In the genomic region with DNA sequence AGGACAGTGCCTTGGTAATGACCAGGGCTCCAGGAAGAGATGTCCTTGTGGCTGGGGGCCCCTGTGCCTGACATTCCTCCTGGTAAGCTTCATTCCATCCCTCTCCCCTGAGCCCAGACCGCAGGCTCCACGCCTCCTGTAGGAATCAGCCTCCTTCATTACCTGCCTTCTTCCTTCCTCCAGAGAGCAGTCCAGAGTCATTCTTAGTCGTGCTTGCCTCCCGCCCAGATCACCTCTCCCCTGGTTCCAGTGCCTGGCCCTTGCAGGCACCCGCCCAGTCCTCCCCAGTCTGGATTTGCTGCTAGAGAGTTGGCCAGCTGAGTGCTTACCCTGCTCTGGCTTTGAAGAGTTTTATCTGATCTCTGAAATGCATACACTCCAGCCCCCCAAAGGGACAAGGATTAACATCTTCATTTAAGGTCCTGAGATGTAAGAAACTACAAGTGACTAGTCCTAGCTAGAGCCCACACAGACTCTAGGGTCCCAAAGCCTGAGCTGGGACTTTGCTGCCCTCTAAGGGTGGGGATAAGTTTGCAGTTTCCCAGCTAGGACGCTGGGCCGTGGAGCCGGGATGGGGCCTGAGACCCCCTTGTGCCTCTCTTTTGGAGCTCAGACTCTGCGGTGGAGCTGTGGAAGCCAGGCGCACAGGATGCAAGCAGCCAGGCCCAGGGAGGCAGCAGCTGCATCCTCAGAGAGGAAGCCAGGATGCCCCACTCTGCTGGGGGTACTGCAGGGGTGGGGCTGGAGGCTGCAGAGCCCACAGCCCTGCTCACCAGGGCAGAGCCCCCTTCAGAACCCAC, we compare ENCODE assay signal across 6 cellular contexts. TPM values are rescaled to one million over a fixed set of nuclear protein-coding genes. Genes with fewer than 3 reads are reported as not detected.
DNase-seq lines count a peak whose midpoint lies in the region; ATAC-seq, FAIRE-seq and TF ChIP-seq lines count a peak whose summit lies in the region.

No MANE protein-coding gene starts in this region.

- no peaks in the 10 kb centered on the region for H3K36me3 ChIP-seq in endothelial cell of umbilical vein (ENCODE audit: control insufficient read depth in 2 of 2, extremely low read depth in 1 of 2, insufficient read depth in 2 of 2, low read length in 2 of 2)

- peak; percentile 6 for DNase-seq in SHP77 treated with DMSO at 0.1 percent for 48 hours (lab: John Stamatoyannopoulos, UW)
- peak; percentile 57 for DNase-seq in endothelial cell of umbilical vein (ENCODE audit: low read depth, low spot score)
- peak; percentile 47 for DNase-seq in stimulated activated CD4-positive, alpha-beta T cell treated with anti-CD3 and anti-CD28 coated beads, Interleukin-12 subunit alpha, Interleukin-12 subunit beta, amount 100 ng/mL, for 4 hours
- DNase-seq in kidney glomerular epithelial cell (lab: John Stamatoyannopoulos, UW): no peak
- DNase-seq in T1000 (lab: John Stamatoyannopoulos, UW): no peak

- H3K4me3 ChIP-seq in endothelial cell of umbilical vein (replicated peaks in 1 of 3; ENCODE audit: insufficient read depth in 1 of 3, low read depth in 1 of 3, low read length in 3 of 3): no peak overlapping the region

- peak; percentile 66 for ATAC-seq in GM21723 (IDR thresholded peaks at IDR 0.05; ENCODE audit: unreplicated experiment)

- no peaks in the 10 kb centered on the region for H4K20me1 ChIP-seq in endothelial cell of umbilical vein (replicated peaks; ENCODE audit: control insufficient read depth, extremely low read depth, insufficient read depth, low read length)

- intact Hi-C loops in endothelial cell of umbilical vein (cut with micrococcal nuclease): loop anchor here (1.0 to 2.0 kb wide), 2 partner anchors 82 to 95 kb away; no protein-coding TSS in a partner anchor

- no peak overlapping the region for H3K4me2 ChIP-seq in endothelial cell of umbilical vein (ENCODE audit: insufficient read depth, low read length)

- no peaks in the 10 kb centered on the region for H3K79me2 ChIP-seq in endothelial cell of umbilical vein (ENCODE audit: control insufficient read depth, insufficient read depth, low read length)

- H3K9me1 ChIP-seq in endothelial cell of umbilical vein (replicated peaks; ENCODE audit: control insufficient read depth, extremely low read depth, insufficient read depth, low read length): no peaks in the 10 kb centered on the region

- no TSS peak for BruUV-seq in endothelial cell of umbilical vein (replicated peaks; lab: Mats Ljungman, UMichigan)

- CTCF ChIA-PET in endothelial cell of umbilical vein (lab: Charles Lee): interaction anchor here (0.5 to 4.8 kb wide), 27 partner anchors 9 to 157 kb away, joined by 3 to 67 read pairs (median 5); partner anchors contain the start of genes ACP2, ARFGAP2, DDB2 and MADD

- no peak overlapping the region for H3K27ac ChIP-seq in endothelial cell of umbilical vein (ENCODE audit: insufficient read depth, low read depth, low read length)

- peaks cover 22% of the 10 kb centered on the region for H3K4me1 ChIP-seq in endothelial cell of umbilical vein (ENCODE audit: control insufficient read depth, extremely low read depth, insufficient read depth, low read length)

- peak; percentile 86 for FAIRE-seq in endothelial cell of umbilical vein (lab: Jason Lieb, UNC)

- no peak overlapping the region for H3K9ac ChIP-seq in endothelial cell of umbilical vein (replicated peaks; ENCODE audit: extremely low read depth, insufficient read depth, low read length)

- POLR2A ChIA-PET in endothelial cell of umbilical vein (lab: Charles Lee): interaction anchor here (1.5 kb wide), 1 partner anchor 11 kb away, joined by 5 read pairs; the partner anchor contains the start of gene ACP2

- no peaks in the 10 kb centered on the region for H3K9me3 ChIP-seq in endothelial cell of umbilical vein (replicated peaks; ENCODE audit: control insufficient read depth, insufficient read depth, low read length)

- no peak for TF ChIP-seq POLR2A in endothelial cell of umbilical vein (IDR thresholded peaks at IDR 0.05; ENCODE audit: low read depth, low read length)

- TF ChIP-seq CTCF in endothelial cell of umbilical vein (IDR thresholded peaks at IDR 0.05; ENCODE audit: extremely low read depth in 1 of 2, insufficient read depth in 1 of 2, low read depth in 1 of 2, low read length in 2 of 2): peak; percentile 75 to 80

- H3K27me3 ChIP-seq in endothelial cell of umbilical vein (ENCODE audit: control insufficient read depth in 2 of 2, insufficient read depth in 2 of 2, low read length in 2 of 2): no peaks in the 10 kb centered on the region

- no peak overlapping the region for H2AFZ ChIP-seq in endothelial cell of umbilical vein (ENCODE audit: low read depth, low read length)

- dilution Hi-C loops in endothelial cell of umbilical vein (cut with MboI; ENCODE audit: extremely low pct_ligation_motif_present, low sequenced_read_pairs): no loop called here

TF ChIP-seq in endothelial cell of umbilical vein, 7 proteins besides CTCF, POLR2A, EP300 and RAD21:
- TF ChIP-seq POLR2AphosphoS5 (IDR thresholded peaks at IDR 0.05; ENCODE audit: insufficient read depth, low read depth, low read length) (no peak), MYC (IDR thresholded peaks at IDR 0.05; ENCODE audit: low read depth, low read length) (no peak), MAX (IDR thresholded peaks at IDR 0.05; ENCODE audit: insufficient read depth, insufficient read length) (no peak), GATA2 (IDR thresholded peaks at IDR 0.05; ENCODE audit: insufficient read depth, insufficient read length, low read depth, low read length) (no peak), JUN (IDR thresholded peaks at IDR 0.05; ENCODE audit: borderline replicate concordance, insufficient read depth, insufficient read length, low read depth) (no peak), FOS (IDR thresholded peaks at IDR 0.05; ENCODE audit: borderline replicate concordance, insufficient read depth, low read length) (no peak), EZH2 (IDR thresholded peaks at IDR 0.05; ENCODE audit: borderline replicate concordance, low read depth, low read length, severe bottlenecking) (no peak)

RNA-seq across cellular contexts. Expression of gene NR1H3, which starts 1.6 kb away (rescaled TPM):
- total RNA-seq in endothelial cell of umbilical vein: 7.4 and 9.8 TPM in 2 replicates
- polyA plus RNA-seq in endothelial cell of umbilical vein: 16.3 and 19.1 TPM in 2 replicates
- polyA plus RNA-seq in endothelial cell of umbilical vein (2011; cell fraction: cytosol; rRNA removed): 12.3 and 14.0 TPM in 2 replicates
- 22.8 and 30.1 TPM in 2 replicates for polyA plus RNA-seq in endothelial cell of umbilical vein (2011; cell fraction: nucleus; rRNA removed)
- 7.4 and 8.4 TPM in 2 replicates for polyA plus RNA-seq in endothelial cell of umbilical vein (2012)
- polyA minus RNA-seq in endothelial cell of umbilical vein: 12.0 and 19.2 TPM in 2 replicates
- 50.5 TPM for polyA minus RNA-seq in endothelial cell of umbilical vein (2011; cell fraction: cytosol; rRNA and poly(A)+ RNA removed)
- polyA minus RNA-seq in endothelial cell of umbilical vein (2011; cell fraction: nucleus; rRNA and poly(A)+ RNA removed): 7.1 and 7.2 TPM in 2 replicates

RNA-seq across cellular contexts. Expression of gene MADD, which starts 10.6 kb away (rescaled TPM):
- total RNA-seq in endothelial cell of umbilical vein: 36.8 and 38.5 TPM in 2 replicates
- polyA plus RNA-seq in endothelial cell of umbilical vein: 25.5 and 35.3 TPM in 2 replicates
- 15.6 and 17.5 TPM in 2 replicates for polyA plus RNA-seq in endothelial cell of umbilical vein (2011; cell fraction: cytosol; rRNA removed)
- polyA plus RNA-seq in endothelial cell of umbilical vein (2011; cell fraction: nucleus; rRNA removed): 72.4 and 96.5 TPM in 2 replicates
- polyA plus RNA-seq in endothelial cell of umbilical vein (2012): 24.6 and 25.8 TPM in 2 replicates
- 73.1 and 89.7 TPM in 2 replicates for polyA minus RNA-seq in endothelial cell of umbilical vein
- polyA minus RNA-seq in endothelial cell of umbilical vein (2011; cell fraction: cytosol; rRNA and poly(A)+ RNA removed): 54.2 TPM
- 60.8 and 96.7 TPM in 2 replicates for polyA minus RNA-seq in endothelial cell of umbilical vein (2011; cell fraction: nucleus; rRNA and poly(A)+ RNA removed)

RNA-seq across cellular contexts. Expression of gene ACP2, which starts 10.8 kb away (rescaled TPM):
- 35.6 and 39.7 TPM in 2 replicates for total RNA-seq in endothelial cell of umbilical vein
- 49.2 and 52.6 TPM in 2 replicates for polyA plus RNA-seq in endothelial cell of umbilical vein
- 32.4 and 38.2 TPM in 2 replicates for polyA plus RNA-seq in endothelial cell of umbilical vein (2011; cell fraction: cytosol; rRNA removed)
- 44.8 and 56.0 TPM in 2 replicates for polyA plus RNA-seq in endothelial cell of umbilical vein (2011; cell fraction: nucleus; rRNA removed)
- polyA plus RNA-seq in endothelial cell of umbilical vein (2012): 22.8 and 24.6 TPM in 2 replicates
- 36.5 and 42.3 TPM in 2 replicates for polyA minus RNA-seq in endothelial cell of umbilical vein
- 26.8 TPM for polyA minus RNA-seq in endothelial cell of umbilical vein (2011; cell fraction: cytosol; rRNA and poly(A)+ RNA removed)
- 23.0 and 23.4 TPM in 2 replicates for polyA minus RNA-seq in endothelial cell of umbilical vein (2011; cell fraction: nucleus; rRNA and poly(A)+ RNA removed)

RNA-seq across cellular contexts. Expression of gene DDB2, which starts 44.6 kb away (rescaled TPM):
- 92.4 and 112 TPM in 2 replicates for total RNA-seq in endothelial cell of umbilical vein
- 86.1 and 96.6 TPM in 2 replicates for polyA plus RNA-seq in endothelial cell of umbilical vein
- 70.3 and 77.1 TPM in 2 replicates for polyA plus RNA-seq in endothelial cell of umbilical vein (2011; cell fraction: cytosol; rRNA removed)
- polyA plus RNA-seq in endothelial cell of umbilical vein (2011; cell fraction: nucleus; rRNA removed): 234 and 235 TPM in 2 replicates
- polyA plus RNA-seq in endothelial cell of umbilical vein (2012): 93.7 and 116 TPM in 2 replicates
- polyA minus RNA-seq in endothelial cell of umbilical vein: 72.1 and 77.4 TPM in 2 replicates
- polyA minus RNA-seq in endothelial cell of umbilical vein (2011; cell fraction: cytosol; rRNA and poly(A)+ RNA removed): 45.6 TPM
- 58.0 and 75.8 TPM in 2 replicates for polyA minus RNA-seq in endothelial cell of umbilical vein (2011; cell fraction: nucleus; rRNA and poly(A)+ RNA removed)

Comparison
In these comparisons a context has a peak if more than half of its experiments do, and no peak if none do; other contexts are left out.
1. DNase-seq: peak in SHP77 treated with DMSO at 0.1 percent for 48 hours (single experiment), endothelial cell of umbilical vein (single experiment) and stimulated activated CD4-positive, alpha-beta T cell treated with anti-CD3 and anti-CD28 coated beads, Interleukin-12 subunit alpha, Interleukin-12 subunit beta, amount 100 ng/mL, for 4 hours (single experiment); none in kidney glomerular epithelial cell (single experiment) and T1000 (single experiment).